1 cellular context compared by ENCODE assay signal in the genomic region with DNA sequence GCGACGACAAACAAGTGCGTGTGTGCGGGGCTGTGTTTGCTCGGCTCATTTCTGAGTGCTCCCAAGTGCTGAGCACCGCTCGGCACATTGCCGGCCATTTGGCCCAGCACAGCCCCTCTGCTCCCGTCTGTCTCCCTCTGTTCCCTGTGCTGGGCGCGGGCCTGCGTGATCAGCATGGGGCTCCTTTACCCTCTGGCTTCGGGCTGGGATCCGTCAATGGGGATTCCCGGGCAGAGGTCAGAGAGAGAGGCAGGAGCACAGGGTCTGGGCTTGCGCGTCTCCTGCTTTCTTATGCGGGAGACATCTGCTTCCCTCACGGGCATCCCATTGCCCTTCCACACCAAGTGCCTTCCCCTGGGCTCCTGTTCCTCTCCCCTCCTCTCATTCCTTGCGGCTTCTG.
TF ChIP-seq lines count a peak whose summit lies in the region.

No MANE protein-coding gene starts in this region.

TF ChIP-seq in GM23338, 12 proteins besides CTCF, POLR2A, EP300 and RAD21 (continued from another document):
- TF ChIP-seq, protein P1, sequence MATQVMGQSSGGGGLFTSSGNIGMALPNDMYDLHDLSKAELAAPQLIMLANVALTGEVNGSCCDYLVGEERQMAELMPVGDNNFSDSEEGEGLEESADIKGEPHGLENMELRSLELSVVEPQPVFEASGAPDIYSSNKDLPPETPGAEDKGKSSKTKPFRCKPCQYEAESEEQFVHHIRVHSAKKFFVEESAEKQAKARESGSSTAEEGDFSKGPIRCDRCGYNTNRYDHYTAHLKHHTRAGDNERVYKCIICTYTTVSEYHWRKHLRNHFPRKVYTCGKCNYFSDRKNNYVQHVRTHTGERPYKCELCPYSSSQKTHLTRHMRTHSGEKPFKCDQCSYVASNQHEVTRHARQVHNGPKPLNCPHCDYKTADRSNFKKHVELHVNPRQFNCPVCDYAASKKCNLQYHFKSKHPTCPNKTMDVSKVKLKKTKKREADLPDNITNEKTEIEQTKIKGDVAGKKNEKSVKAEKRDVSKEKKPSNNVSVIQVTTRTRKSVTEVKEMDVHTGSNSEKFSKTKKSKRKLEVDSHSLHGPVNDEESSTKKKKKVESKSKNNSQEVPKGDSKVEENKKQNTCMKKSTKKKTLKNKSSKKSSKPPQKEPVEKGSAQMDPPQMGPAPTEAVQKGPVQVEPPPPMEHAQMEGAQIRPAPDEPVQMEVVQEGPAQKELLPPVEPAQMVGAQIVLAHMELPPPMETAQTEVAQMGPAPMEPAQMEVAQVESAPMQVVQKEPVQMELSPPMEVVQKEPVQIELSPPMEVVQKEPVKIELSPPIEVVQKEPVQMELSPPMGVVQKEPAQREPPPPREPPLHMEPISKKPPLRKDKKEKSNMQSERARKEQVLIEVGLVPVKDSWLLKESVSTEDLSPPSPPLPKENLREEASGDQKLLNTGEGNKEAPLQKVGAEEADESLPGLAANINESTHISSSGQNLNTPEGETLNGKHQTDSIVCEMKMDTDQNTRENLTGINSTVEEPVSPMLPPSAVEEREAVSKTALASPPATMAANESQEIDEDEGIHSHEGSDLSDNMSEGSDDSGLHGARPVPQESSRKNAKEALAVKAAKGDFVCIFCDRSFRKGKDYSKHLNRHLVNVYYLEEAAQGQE (IDR thresholded peaks at IDR 0.05; ENCODE audit: unreplicated experiment): no peak
- TF ChIP-seq, protein P2, sequence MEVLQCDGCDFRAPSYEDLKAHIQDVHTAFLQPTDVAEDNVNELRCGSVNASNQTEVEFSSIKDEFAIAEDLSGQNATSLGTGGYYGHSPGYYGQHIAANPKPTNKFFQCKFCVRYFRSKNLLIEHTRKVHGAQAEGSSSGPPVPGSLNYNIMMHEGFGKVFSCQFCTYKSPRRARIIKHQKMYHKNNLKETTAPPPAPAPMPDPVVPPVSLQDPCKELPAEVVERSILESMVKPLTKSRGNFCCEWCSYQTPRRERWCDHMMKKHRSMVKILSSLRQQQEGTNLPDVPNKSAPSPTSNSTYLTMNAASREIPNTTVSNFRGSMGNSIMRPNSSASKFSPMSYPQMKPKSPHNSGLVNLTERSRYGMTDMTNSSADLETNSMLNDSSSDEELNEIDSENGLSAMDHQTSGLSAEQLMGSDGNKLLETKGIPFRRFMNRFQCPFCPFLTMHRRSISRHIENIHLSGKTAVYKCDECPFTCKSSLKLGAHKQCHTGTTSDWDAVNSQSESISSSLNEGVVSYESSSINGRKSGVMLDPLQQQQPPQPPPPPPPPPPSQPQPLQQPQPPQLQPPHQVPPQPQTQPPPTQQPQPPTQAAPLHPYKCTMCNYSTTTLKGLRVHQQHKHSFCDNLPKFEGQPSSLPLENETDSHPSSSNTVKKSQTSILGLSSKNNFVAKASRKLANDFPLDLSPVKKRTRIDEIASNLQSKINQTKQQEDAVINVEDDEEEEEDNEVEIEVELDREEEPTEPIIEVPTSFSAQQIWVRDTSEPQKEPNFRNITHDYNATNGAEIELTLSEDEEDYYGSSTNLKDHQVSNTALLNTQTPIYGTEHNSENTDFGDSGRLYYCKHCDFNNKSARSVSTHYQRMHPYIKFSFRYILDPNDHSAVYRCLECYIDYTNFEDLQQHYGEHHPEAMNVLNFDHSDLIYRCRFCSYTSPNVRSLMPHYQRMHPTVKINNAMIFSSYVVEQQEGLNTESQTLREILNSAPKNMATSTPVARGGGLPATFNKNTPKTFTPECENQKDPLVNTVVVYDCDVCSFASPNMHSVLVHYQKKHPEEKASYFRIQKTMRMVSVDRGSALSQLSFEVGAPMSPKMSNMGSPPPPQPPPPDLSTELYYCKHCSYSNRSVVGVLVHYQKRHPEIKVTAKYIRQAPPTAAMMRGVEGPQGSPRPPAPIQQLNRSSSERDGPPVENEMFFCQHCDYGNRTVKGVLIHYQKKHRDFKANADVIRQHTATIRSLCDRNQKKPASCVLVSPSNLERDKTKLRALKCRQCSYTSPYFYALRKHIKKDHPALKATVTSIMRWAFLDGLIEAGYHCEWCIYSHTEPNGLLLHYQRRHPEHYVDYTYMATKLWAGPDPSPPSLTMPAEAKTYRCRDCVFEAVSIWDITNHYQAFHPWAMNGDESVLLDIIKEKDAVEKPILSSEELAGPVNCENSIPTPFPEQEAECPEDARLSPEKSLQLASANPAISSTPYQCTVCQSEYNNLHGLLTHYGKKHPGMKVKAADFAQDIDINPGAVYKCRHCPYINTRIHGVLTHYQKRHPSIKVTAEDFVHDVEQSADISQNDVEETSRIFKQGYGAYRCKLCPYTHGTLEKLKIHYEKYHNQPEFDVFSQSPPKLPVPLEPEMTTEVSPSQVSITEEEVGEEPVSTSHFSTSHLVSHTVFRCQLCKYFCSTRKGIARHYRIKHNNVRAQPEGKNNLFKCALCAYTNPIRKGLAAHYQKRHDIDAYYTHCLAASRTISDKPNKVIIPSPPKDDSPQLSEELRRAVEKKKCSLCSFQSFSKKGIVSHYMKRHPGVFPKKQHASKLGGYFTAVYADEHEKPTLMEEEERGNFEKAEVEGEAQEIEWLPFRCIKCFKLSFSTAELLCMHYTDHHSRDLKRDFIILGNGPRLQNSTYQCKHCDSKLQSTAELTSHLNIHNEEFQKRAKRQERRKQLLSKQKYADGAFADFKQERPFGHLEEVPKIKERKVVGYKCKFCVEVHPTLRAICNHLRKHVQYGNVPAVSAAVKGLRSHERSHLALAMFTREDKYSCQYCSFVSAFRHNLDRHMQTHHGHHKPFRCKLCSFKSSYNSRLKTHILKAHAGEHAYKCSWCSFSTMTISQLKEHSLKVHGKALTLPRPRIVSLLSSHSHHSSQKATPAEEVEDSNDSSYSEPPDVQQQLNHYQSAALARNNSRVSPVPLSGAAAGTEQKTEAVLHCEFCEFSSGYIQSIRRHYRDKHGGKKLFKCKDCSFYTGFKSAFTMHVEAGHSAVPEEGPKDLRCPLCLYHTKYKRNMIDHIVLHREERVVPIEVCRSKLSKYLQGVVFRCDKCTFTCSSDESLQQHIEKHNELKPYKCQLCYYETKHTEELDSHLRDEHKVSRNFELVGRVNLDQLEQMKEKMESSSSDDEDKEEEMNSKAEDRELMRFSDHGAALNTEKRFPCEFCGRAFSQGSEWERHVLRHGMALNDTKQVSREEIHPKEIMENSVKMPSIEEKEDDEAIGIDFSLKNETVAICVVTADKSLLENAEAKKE (CRISPR knock-in tag; IDR thresholded peaks at IDR 0.05): no peak
- no peak for TF ChIP-seq STAT1 (IDR thresholded peaks at IDR 0.05; ENCODE audit: unreplicated experiment)
